1 cellular context compared by ENCODE assay signal in the genomic region with DNA sequence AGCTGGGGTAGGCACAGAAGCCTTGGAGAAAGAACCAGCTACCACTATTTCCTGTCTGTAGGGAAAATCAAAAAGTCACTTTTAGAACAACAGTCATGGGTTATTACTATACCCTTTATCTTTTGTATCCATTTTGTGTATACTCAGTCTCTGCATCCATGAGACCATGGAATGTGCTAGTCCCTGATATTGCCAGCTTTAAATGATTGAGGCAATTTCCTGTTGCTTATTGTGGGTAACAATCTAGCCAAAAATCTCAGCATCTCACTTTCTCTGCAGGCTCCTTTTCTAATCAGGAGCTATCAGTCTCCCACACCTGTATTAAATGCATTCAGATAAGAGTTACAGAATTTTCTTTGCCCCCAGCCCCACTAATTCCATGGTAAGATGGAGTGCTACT.
TF ChIP-seq lines count a peak whose summit lies in the region.

No MANE protein-coding gene starts in this region.

TF ChIP-seq in HepG2, 621 proteins besides CTCF, POLR2A, EP300 and RAD21:
- TF ChIP-seq TBX2 (CRISPR knock-in tag; IDR thresholded peaks at IDR 0.05; ENCODE audit: borderline replicate concordance) (no peak), ZEB1 (IDR thresholded peaks at IDR 0.05; ENCODE audit: insufficient replicate concordance, low read depth) (no peak), KDM4B (CRISPR knock-in tag; IDR thresholded peaks at IDR 0.05) (no peak), POLR2AphosphoS2 (IDR thresholded peaks at IDR 0.05; ENCODE audit: low read depth, low read length) (0 out of 2 replicates have a peak, but pooled peaks have one; percentile 13), ZNF619 (CRISPR knock-in tag; IDR thresholded peaks at IDR 0.05) (no peak)
- TF ChIP-seq, protein P1, sequence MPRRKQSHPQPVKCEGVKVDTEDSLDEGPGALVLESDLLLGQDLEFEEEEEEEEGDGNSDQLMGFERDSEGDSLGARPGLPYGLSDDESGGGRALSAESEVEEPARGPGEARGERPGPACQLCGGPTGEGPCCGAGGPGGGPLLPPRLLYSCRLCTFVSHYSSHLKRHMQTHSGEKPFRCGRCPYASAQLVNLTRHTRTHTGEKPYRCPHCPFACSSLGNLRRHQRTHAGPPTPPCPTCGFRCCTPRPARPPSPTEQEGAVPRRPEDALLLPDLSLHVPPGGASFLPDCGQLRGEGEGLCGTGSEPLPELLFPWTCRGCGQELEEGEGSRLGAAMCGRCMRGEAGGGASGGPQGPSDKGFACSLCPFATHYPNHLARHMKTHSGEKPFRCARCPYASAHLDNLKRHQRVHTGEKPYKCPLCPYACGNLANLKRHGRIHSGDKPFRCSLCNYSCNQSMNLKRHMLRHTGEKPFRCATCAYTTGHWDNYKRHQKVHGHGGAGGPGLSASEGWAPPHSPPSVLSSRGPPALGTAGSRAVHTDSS (CRISPR knock-in tag; conservative IDR thresholded peaks at IDR 0.05): no peak
